Comparison of ENCODE assay signal across 8 cellular contexts in genomic region chr11:77570891-77571290, GRCh38. TPM values are rescaled to one million over a fixed set of nuclear protein-coding genes. Genes with fewer than 3 reads are reported as not detected.
DNase-seq lines count a peak whose midpoint lies in the region; ATAC-seq, FAIRE-seq and TF ChIP-seq lines count a peak whose summit lies in the region.
"Not testable (repeated sequence)": the region's sequence is repeated elsewhere in the genome, so short reads cannot be mapped to it uniquely, and the experiment has no call there.
"Had no signal": no experiment of that assay in that cellular context is flagged by ENCODE, and none has a peak within 500 bp of the region (broad histone marks: within the 10 kb centered on the region; RNA-seq: fewer than 3 reads in every experiment).

No MANE protein-coding gene starts in this region.

- not testable (repeated sequence) for H3K27me3 Mint-ChIP-seq in astrocyte (ENCODE audit: low read depth, unreplicated experiment)

- peaks cover 12% of the 10 kb centered on the region for H3K4me1 Mint-ChIP-seq in astrocyte (ENCODE audit: low read depth, unreplicated experiment)

- not testable (repeated sequence) for H3K36me3 ChIP-seq in GM23248 (ENCODE audit: low read depth); astrocyte (ENCODE audit: insufficient read depth, low read length); body of pancreas (replicated peaks in 1 of 2; ENCODE audit: insufficient read depth in 1 of 2, low read depth in 2 of 2); ovary

- intact Hi-C loops in body of pancreas (cut with DNase I); ovary (cut with DNase I): not testable (repeated sequence)

- not testable (repeated sequence) for TF ChIP-seq POLR2A in body of pancreas (IDR thresholded peaks at IDR 0.05); ovary (IDR thresholded peaks at IDR 0.05)

- in situ Hi-C loops in GM23248 (cut with MboI): not testable (repeated sequence)

- H3K36me3 Mint-ChIP-seq in astrocyte (ENCODE audit: low read depth, unreplicated experiment): not testable (repeated sequence)

- not testable (repeated sequence) for TF ChIP-seq CTCF in AG10803 (conservative IDR thresholded peaks at IDR 0.05; ENCODE audit: low read length); astrocyte (IDR thresholded peaks at IDR 0.05; ENCODE audit: insufficient read depth, low read depth, low read length); body of pancreas (IDR thresholded peaks at IDR 0.05); ovary (IDR thresholded peaks at IDR 0.05)

- not testable (repeated sequence) for TF ChIP-seq EP300 in ovary (IDR thresholded peaks at IDR 0.05)

- H3K27ac Mint-ChIP-seq in astrocyte (ENCODE audit: unreplicated experiment): not testable (repeated sequence)

- not testable (repeated sequence) for H3K9me3 Mint-ChIP-seq in astrocyte (ENCODE audit: unreplicated experiment)

- not testable (repeated sequence) for H3K4me2 ChIP-seq in GM23248 (ENCODE audit: unreplicated experiment); astrocyte (ENCODE audit: low read length)

- not testable (repeated sequence) for H3K27me3 ChIP-seq in GM23248 (replicated peaks; ENCODE audit: insufficient read depth); astrocyte (ENCODE audit: insufficient read depth, low read length); body of pancreas; ovary

- not testable (repeated sequence) for H2AFZ ChIP-seq in GM23248; astrocyte (ENCODE audit: low read depth, low read length)

- H4K20me1 ChIP-seq in GM23248 (ENCODE audit: insufficient read depth); astrocyte (ENCODE audit: insufficient read depth, low read length): not testable (repeated sequence)

- not testable (repeated sequence) for H3K79me2 ChIP-seq in GM23248 (ENCODE audit: insufficient read depth); astrocyte (ENCODE audit: insufficient read depth, low read length)

- H3K27ac ChIP-seq in GM23248; astrocyte (ENCODE audit: low read depth, low read length); body of pancreas: not testable (repeated sequence)
- H3K27ac ChIP-seq in ovary: peak overlapping the region; percentile 83 to 85

- not testable (repeated sequence) for H3K9me2 ChIP-seq in GM23248 (ENCODE audit: insufficient read depth)

- H3K4me3 ChIP-seq in AG10803 (ENCODE audit: low read length); GM23248; astrocyte (ENCODE audit: insufficient read depth, low read depth, low read length); body of pancreas; ovary: not testable (repeated sequence)

- FAIRE-seq in astrocyte (lab: Jason Lieb, UNC): peak; percentile 29

- not testable (repeated sequence) for H3K9me3 ChIP-seq in GM23248 (ENCODE audit: low read depth); astrocyte (ENCODE audit: insufficient read depth, low read depth, low read length); body of pancreas; ovary

- H3K4me3 Mint-ChIP-seq in astrocyte (ENCODE audit: unreplicated experiment): not testable (repeated sequence)

- H3F3A ChIP-seq in GM23248 (ENCODE audit: insufficient read depth): not testable (repeated sequence)

- peak; percentile 43 for ATAC-seq in body of pancreas

- H3K4me1 ChIP-seq in GM23248 (ENCODE audit: insufficient read depth); astrocyte (ENCODE audit: insufficient read depth, low read length): not testable (repeated sequence)
- H3K4me1 ChIP-seq in body of pancreas (peaks cover 63% of the 10 kb centered on the region), ovary (ENCODE audit: insufficient read depth) (peaks cover 19% of the 10 kb centered on the region)

- WGBS in GM23248 (ENCODE audit: low coverage in 1 of 2, low lambda C conversion rate in 2 of 2, missing lambda C conversion rate in 2 of 2), 2 experiments: 0 to 3% methylated on average over 1 of the region's 1 CpG
- WGBS in body of pancreas, 2 donors: 0 to 4% methylated on average over 1 of the region's 1 CpG
- 0 to 6% (median 3%) methylated on average over 1 of the region's 1 CpG for WGBS in ovary, 3 donors

- not testable (repeated sequence) for H3K9ac ChIP-seq in GM23248; astrocyte (ENCODE audit: low read length)

- DNase-seq in AG10803 (ENCODE audit: low read depth) (peak; percentile 11), GM23248 (peak; percentile 17), astrocyte (ENCODE audit: low read depth) (peak; percentile 29), body of pancreas (peak in 1 of 4 donors; percentile 25), fibroblast of peridontal ligament (ENCODE audit: extremely low read depth) (peak; percentile 50), iris pigment epithelial cell (ENCODE audit: low read depth) (peak; percentile 29)
- DNase-seq in ovary: not testable (repeated sequence)

RNA-seq across cellular contexts. Expression of gene AQP11, which starts 18.9 kb away (rescaled TPM):
- 0.43 and 2.9 TPM in 2 replicates for total RNA-seq in GM23248 (2014; rRNA removed; shearing (Covaris generic))
- 0.80 and 1.1 TPM in 2 replicates for polyA plus RNA-seq in GM23248 (2016; fragmentation: Nextera tagmentation; extraction: Ambion mirVana)
- total RNA-seq in astrocyte: 0.48 and 0.91 TPM in 2 replicates
- total RNA-seq in body of pancreas: 1 to 10 TPM; 1.6 TPM
- total RNA-seq in ovary: 10 to 100 TPM in 4 of 7 donors, 1 to 10 TPM in 3; 4.9 to 14.2 (median 10.3) TPM
- polyA plus RNA-seq in ovary: 10 to 100 TPM in 1 of 2 donors, 1 to 10 TPM in 1; 7.7 to 19.1 TPM
- total RNA-seq: CD4-positive, alpha-beta T cell had no signal
